8 cellular contexts compared by ENCODE assay signal in genomic region chr2:97093983-97094771, GRCh38. TPM values are rescaled to one million over a fixed set of nuclear protein-coding genes. Genes with fewer than 3 reads are reported as not detected.
DNase-seq lines count a peak whose midpoint lies in the region; ATAC-seq and TF ChIP-seq lines count a peak whose summit lies in the region.
"Not testable (repeated sequence)": the region's sequence is repeated elsewhere in the genome, so short reads cannot be mapped to it uniquely, and the experiment has no call there.

No MANE protein-coding gene starts in this region.

- H4K20me1 ChIP-seq in KMS-11 (ENCODE audit: insufficient read depth): not testable (repeated sequence)

- H3K36me3 Mint-ChIP-seq in activated CD8-positive, alpha-beta memory T cell treated with anti-CD3 and anti-CD28 coated beads, Interleukin-2, amount 10 ng/mL, durations not matched to agents 7 days and 5 days: not testable (repeated sequence)

- ATAC-seq in GM19324 (IDR thresholded peaks at IDR 0.05; ENCODE audit: low FRiP score, unreplicated experiment) (peak; percentile 10), HG02885 (IDR thresholded peaks at IDR 0.05; ENCODE audit: poor library complexity, unreplicated experiment) (peak; percentile 24), left lobe of liver (peak; percentile 14), sciatic nerve (peak; percentile 42)
- ATAC-seq in activated CD8-positive, alpha-beta memory T cell treated with anti-CD3 and anti-CD28 coated beads, Interleukin-2, amount 10 ng/mL, durations not matched to agents 7 days and 5 days: peak; percentile 27

- not testable (repeated sequence) for DNase-seq in AG10803 (ENCODE audit: low read depth); activated CD8-positive, alpha-beta memory T cell treated with anti-CD3 and anti-CD28 coated beads, Interleukin-2, amount 10 ng/mL, durations not matched to agents 7 days and 5 days; left lobe of liver (ENCODE audit: low spot score); sciatic nerve (ENCODE audit: low spot score)

- not testable (repeated sequence) for H3K9ac ChIP-seq in KMS-11

- H3K9me3 Mint-ChIP-seq in activated CD8-positive, alpha-beta memory T cell treated with anti-CD3 and anti-CD28 coated beads, Interleukin-2, amount 10 ng/mL, durations not matched to agents 7 days and 5 days (ENCODE audit: low read depth): not testable (repeated sequence)

- not testable (repeated sequence) for H3K27me3 Mint-ChIP-seq in activated CD8-positive, alpha-beta memory T cell treated with anti-CD3 and anti-CD28 coated beads, Interleukin-2, amount 10 ng/mL, durations not matched to agents 7 days and 5 days

- not testable (repeated sequence) for H3K27ac Mint-ChIP-seq in activated CD8-positive, alpha-beta memory T cell treated with anti-CD3 and anti-CD28 coated beads, Interleukin-2, amount 10 ng/mL, durations not matched to agents 7 days and 5 days

- H3K4me3 ChIP-seq in AG10803 (ENCODE audit: low read length) (0 out of 2 replicates have a peak overlapping the region, but pooled peaks have one; percentile 40), ectodermal cell (ENCODE audit: insufficient read depth, low read depth, low read length) (peak overlapping the region; percentile 32)
- not testable (repeated sequence) for H3K4me3 ChIP-seq in KMS-11 (IDR thresholded peaks at IDR 0.05; ENCODE audit: insufficient read depth, low read depth, low read length)

- 0 out of 2 replicates have a peak overlapping the region, but pooled peaks have one; percentile 23 for H3K4me2 ChIP-seq in KMS-11

- not testable (repeated sequence) for H3K27ac ChIP-seq in KMS-11; ectodermal cell (ENCODE audit: insufficient read depth, low read depth, low read length, poor library complexity, severe bottlenecking)

- 51 to 61% methylated on average over 3 of the region's 33 CpGs for WGBS in ectodermal cell, 2 experiments

- not testable (repeated sequence) for TF ChIP-seq CTCF in AG10803 (conservative IDR thresholded peaks at IDR 0.05; ENCODE audit: low read length); KMS-11 (conservative IDR thresholded peaks at IDR 0.05; ENCODE audit: low read depth, low read length)

- not testable (repeated sequence) for H2AFZ ChIP-seq in KMS-11 (ENCODE audit: low read depth)

- H3K79me2 ChIP-seq in KMS-11 (ENCODE audit: insufficient read depth, low read depth): not testable (repeated sequence)

- H3K9me3 ChIP-seq in ectodermal cell (ENCODE audit: control insufficient read depth, low read length): not testable (repeated sequence)

- H3K36me3 ChIP-seq in KMS-11 (ENCODE audit: insufficient read depth); ectodermal cell (ENCODE audit: control insufficient read depth, insufficient read depth, low read length): not testable (repeated sequence)

- H3K27me3 ChIP-seq in KMS-11 (ENCODE audit: insufficient read depth, low read depth): not testable (repeated sequence)
- H3K27me3 ChIP-seq in ectodermal cell (ENCODE audit: control insufficient read depth, insufficient read depth, low read length, poor library complexity, severe bottlenecking): peaks cover 11% of the 10 kb centered on the region

- intact Hi-C loops in sciatic nerve (cut with DNase I): not testable (repeated sequence)

- not testable (repeated sequence) for H3K4me1 ChIP-seq in KMS-11 (ENCODE audit: low read depth, poor library complexity, severe bottlenecking); ectodermal cell (ENCODE audit: control insufficient read depth, insufficient read depth, low read length)

- H3K4me3 Mint-ChIP-seq in activated CD8-positive, alpha-beta memory T cell treated with anti-CD3 and anti-CD28 coated beads, Interleukin-2, amount 10 ng/mL, durations not matched to agents 7 days and 5 days: peak overlapping the region; percentile 36

- CTCF ChIA-PET in activated CD8-positive, alpha-beta memory T cell treated with anti-CD3 and anti-CD28 coated beads, Interleukin-2, amount 10 ng/mL, durations not matched to agents 7 days and 5 days (lab: Charles Lee): not testable (repeated sequence)

- H3K4me1 Mint-ChIP-seq in activated CD8-positive, alpha-beta memory T cell treated with anti-CD3 and anti-CD28 coated beads, Interleukin-2, amount 10 ng/mL, durations not matched to agents 7 days and 5 days: peaks cover 14% of the 10 kb centered on the region

RNA-seq across cellular contexts. Expression of gene FAHD2B, which starts 0.5 kb away (rescaled TPM):
- 10 to 100 TPM; 26.2 to 29.6 TPM for total RNA-seq in activated CD8-positive, alpha-beta memory T cell treated with anti-CD3 and anti-CD28 coated beads, Interleukin-2, amount 10 ng/mL, durations not matched to agents 7 days and 5 days
- polyA plus RNA-seq in ectodermal cell (2013, experiment 1 of 4): 27.7 TPM
- 26.8 TPM for polyA plus RNA-seq in ectodermal cell (2013, experiment 2 of 4)
- 23.0 TPM for polyA plus RNA-seq in ectodermal cell (2013, experiment 3 of 4)
- 29.8 TPM for polyA plus RNA-seq in ectodermal cell (2013, experiment 4 of 4)
- total RNA-seq in left lobe of liver (3.9 TPM), sciatic nerve (32.8 TPM)

RNA-seq across cellular contexts. Expression of gene ANKRD36, which starts 18.8 kb away (rescaled TPM):
- total RNA-seq in activated CD8-positive, alpha-beta memory T cell treated with anti-CD3 and anti-CD28 coated beads, Interleukin-2, amount 10 ng/mL, durations not matched to agents 7 days and 5 days: 10 to 100 TPM; 37.6 to 85.4 TPM
- polyA plus RNA-seq in ectodermal cell (2013, experiment 1 of 4): 18.4 TPM
- polyA plus RNA-seq in ectodermal cell (2013, experiment 2 of 4): 16.4 TPM
- 15.6 TPM for polyA plus RNA-seq in ectodermal cell (2013, experiment 3 of 4)
- 14.7 TPM for polyA plus RNA-seq in ectodermal cell (2013, experiment 4 of 4)
- total RNA-seq in left lobe of liver: 2.8 TPM
- total RNA-seq in sciatic nerve: 69.6 TPM

Comparison
In these comparisons a context has a peak if more than half of its experiments do, and no peak if none do; other contexts are left out.
1. RNA of gene ANKRD36, which starts 18.8 kb away (total RNA-seq): 37.6 to 85.4 TPM in activated CD8-positive, alpha-beta memory T cell treated with anti-CD3 and anti-CD28 coated beads, Interleukin-2, amount 10 ng/mL, durations not matched to agents 7 days and 5 days and 69.6 TPM in sciatic nerve (single experiment); 2.8 TPM in left lobe of liver (single experiment); every median in the first group is over 10 times any median in the second.
2. Peak in every context shown above with its lines, with median percentiles within 50 percentile points of each other: ATAC-seq.